In genomic region chr7:34373940-34374339, GRCh38 we compare ENCODE assay signal across 20 cellular contexts.
DNase-seq lines count a peak whose midpoint lies in the region; ATAC-seq and TF ChIP-seq lines count a peak whose summit lies in the region.
"Had no signal": no experiment of that assay in that cellular context is flagged by ENCODE, and none has a peak within 500 bp of the region (broad histone marks: within the 10 kb centered on the region; RNA-seq: fewer than 3 reads in every experiment).

No MANE protein-coding gene starts in this region.

- no peaks in the 10 kb centered on the region for H3K27me3 ChIP-seq in A673 (replicated peaks; ENCODE audit: insufficient read depth, low read depth, low read length, poor library complexity)
- H3K27me3 ChIP-seq: BLaER1 had no signal

- POLR2A ChIA-PET in A673 (lab: Charles Lee; ENCODE audit: low non-redundant PET) = no interaction called here

- ATAC-seq in GM18511 (IDR thresholded peaks at IDR 0.05; ENCODE audit: unreplicated experiment) (no peak), HG02852 (IDR thresholded peaks at IDR 0.05; ENCODE audit: unreplicated experiment) (no peak)

- DNase-seq in EL = peak; percentile 6
- peak; percentile 2 for DNase-seq in RKO (ENCODE audit: low spot score)
- peak; percentile 51 for DNase-seq in dedifferentiated amniotic fluid mesenchymal stem cell (ENCODE audit: extremely low spot score)
- no peak for DNase-seq in activated T-cell treated with anti-CD3 and anti-CD28 coated beads, Interleukin-2, amount 50 U/mL, for 1 hour
- DNase-seq in A673 (ENCODE audit: low spot score) = no peak
- DNase-seq: Caco-2; CD4-positive, alpha-beta T cell; DMS 273 treated with DMSO at 0.1 percent for 48 hours; DMS79 treated with DMSO at 0.1 percent for 48 hours; KG1; NCI-H1092 treated with DMSO at 0.1 percent for 48 hours; NCI-H146; NCI-H2029; NCI-H226; NCI-H524; NCI-H774; NK-92 treated with Interleukin-12 subunit alpha and Interleukin-12 subunit beta, amount 100 ng/mL, for 24 hours had no signal

- H3K9me3 ChIP-seq in A673 (ENCODE audit: low read depth, low read length, poor library complexity, severe bottlenecking) = no peaks in the 10 kb centered on the region
- H3K9me3 ChIP-seq: BLaER1, Caco-2 had no signal

- no TSS peak for BruUV-seq in A673 (replicated peaks; lab: Mats Ljungman, UMichigan)

- CTCF ChIA-PET in A673 (lab: Charles Lee) = no interaction called here

- TF ChIP-seq CTCF in A673 (conservative IDR thresholded peaks at IDR 0.05; ENCODE audit: low read depth, low read length) = no peak

- intact Hi-C loops in A673 (cut with micrococcal nuclease; ENCODE audit: unreplicated experiment) = no loop called here

- H3K4me1 ChIP-seq in A673 (ENCODE audit: insufficient read depth, low read length, poor library complexity, severe bottlenecking) = no peaks in the 10 kb centered on the region
- H3K4me1 ChIP-seq: BLaER1, Caco-2 had no signal

- H3K4me3 ChIP-seq in A673 (ENCODE audit: low read depth, low read length, poor library complexity, severe bottlenecking) = no peak overlapping the region
- H3K4me3 ChIP-seq: BLaER1 had no signal

- no peak overlapping the region for H3K27ac ChIP-seq in A673 (ENCODE audit: low read depth, low read length, poor library complexity, severe bottlenecking)
- H3K27ac ChIP-seq: BLaER1 had no signal

- H3K36me3 ChIP-seq in A673 (ENCODE audit: insufficient read depth, low read length, poor library complexity, severe bottlenecking) = no peaks in the 10 kb centered on the region
- H3K36me3 ChIP-seq: BLaER1 had no signal

Comparison
In these comparisons a context has a peak if more than half of its experiments do, and no peak if none do; other contexts are left out.
1. DNase-seq: peak in EL (single experiment), RKO (single experiment) and dedifferentiated amniotic fluid mesenchymal stem cell (single experiment); none in activated T-cell treated with anti-CD3 and anti-CD28 coated beads, Interleukin-2, amount 50 U/mL, for 1 hour (single experiment) and A673 (single experiment).